ENCODE assay signal across 8 cellular contexts in the genomic region with DNA sequence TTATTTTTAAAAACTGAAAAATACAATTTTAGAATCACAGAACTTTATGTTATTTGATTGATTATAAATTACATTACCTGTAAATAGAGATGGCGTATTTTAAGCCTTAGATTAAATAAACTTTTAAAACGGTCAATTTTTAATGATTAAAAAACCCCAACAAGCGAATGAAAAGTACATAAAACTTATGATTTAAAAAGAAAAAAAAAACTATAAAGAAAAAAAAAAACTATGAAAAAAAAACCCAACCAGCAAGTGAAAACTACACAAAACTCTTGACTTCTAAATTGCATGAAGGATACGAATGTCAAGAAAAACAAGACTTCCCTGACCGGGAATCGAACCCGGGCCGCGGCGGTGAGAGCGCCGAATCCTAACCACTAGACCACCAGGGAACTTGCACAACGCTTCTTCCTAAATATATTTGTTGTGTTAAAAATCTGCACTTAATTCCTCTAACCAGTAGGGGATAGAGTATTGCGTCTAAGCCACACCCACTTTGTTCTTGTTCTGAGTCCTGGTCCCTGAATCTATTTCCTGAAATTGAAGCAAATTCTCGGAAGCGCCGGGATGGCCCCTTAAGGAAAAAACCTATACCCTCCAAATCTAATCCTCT. TPM values are rescaled to one million over a fixed set of nuclear protein-coding genes. Genes with fewer than 3 reads are reported as not detected.
DNase-seq lines count a peak whose midpoint lies in the region; ATAC-seq and TF ChIP-seq lines count a peak whose summit lies in the region.

No MANE protein-coding gene starts in this region.

- H3K27ac Mint-ChIP-seq in T-cell: no peak overlapping the region

- H3K9me3 Mint-ChIP-seq in T-cell: no peaks in the 10 kb centered on the region

- no peaks in the 10 kb centered on the region for H3K27me3 ChIP-seq in right atrium auricular region
- no peaks in the 10 kb centered on the region for H3K27me3 ChIP-seq in prostate gland (replicated peaks; ENCODE audit: insufficient read depth)

- intact Hi-C loops in prostate gland (cut with DNase I): loop anchor here (1.0 to 2.0 kb wide), 2 partner anchors 10 to 177 kb away; partner anchors contain the start of genes HINT3 and NCOA7

- H3K4me3 ChIP-seq in right atrium auricular region (peak overlapping the region; percentile 54 to 65), prostate gland (peak overlapping the region; percentile 42 to 43), urinary bladder (ENCODE audit: low read depth, low read length) (peak overlapping the region; percentile 52)

- DNase-seq in NCI-H1436 (lab: John Stamatoyannopoulos, UW) (peak; percentile 91), T-cell (peak; percentile 68 to 91 (median 83)), right atrium auricular region (ENCODE audit: low spot score) (peak; percentile 97), prostate gland (ENCODE audit: low spot score) (peak; percentile 86)

- POLR2A ChIA-PET in T-cell (lab: Charles Lee): interaction anchor here (0.7 to 2.6 kb wide), 4 partner anchors 10 to 1419 kb away, joined by 3 to 57 read pairs (median 16); partner anchors contain the start of genes NCOA7 (in 2 of the 2) and HINT3 (in 1 of the 2)

- peaks cover 15 to 25% (median 17%) of the 10 kb centered on the region in 3 donors for H3K4me1 Mint-ChIP-seq in T-cell

- ATAC-seq in HG02840 (IDR thresholded peaks at IDR 0.05; ENCODE audit: low FRiP score, unreplicated experiment): peak; percentile 91
- ATAC-seq in T-cell (replicated peaks in 1 of 4): peak; percentile 77 to 81 (median 78)

- H3K36me3 Mint-ChIP-seq in T-cell: no peaks in the 10 kb centered on the region

- H3K27ac ChIP-seq in angular gyrus (ENCODE audit: low read depth, low read length) (peak overlapping the region; percentile 82), right atrium auricular region (peak overlapping the region; percentile 93 to 97), prostate gland (peak overlapping the region; percentile 76 to 80), urinary bladder (ENCODE audit: low read depth) (peak overlapping the region; percentile 90)

- peak; percentile 34 for TF ChIP-seq POLR2A in prostate gland (IDR thresholded peaks at IDR 0.05)

- peaks cover 0 to 2% of the 10 kb centered on the region in 2 donors for H3K27me3 Mint-ChIP-seq in T-cell

- H3K9me3 ChIP-seq in right atrium auricular region (no peaks in the 10 kb centered on the region), prostate gland (no peaks in the 10 kb centered on the region)

- 13% methylated on average over 17 of the region's 17 CpGs for WGBS in prostate gland
- 13% methylated on average over 17 of the region's 17 CpGs for WGBS in urinary bladder

- TF ChIP-seq CTCF in GM12873 (IDR thresholded peaks at IDR 0.05; ENCODE audit: insufficient read depth, low read depth, low read length, missing control alignments) (peak; percentile 22), right atrium auricular region (IDR thresholded peaks at IDR 0.05) (no peak), prostate gland (IDR thresholded peaks at IDR 0.05) (peak; percentile 16 to 83 (median 48))

- CTCF ChIA-PET in T-cell (lab: Charles Lee): interaction anchor here (0.6 to 6.0 kb wide), 8 partner anchors 11 to 471 kb away, joined by 3 to 97 read pairs (median 4); partner anchors contain the start of genes NCOA7 (in 2 of the 2) and HINT3 (in 1 of the 2)

- H3K4me1 ChIP-seq in right atrium auricular region (peaks cover 0 to 8% of the 10 kb centered on the region in 2 donors), prostate gland (replicated peaks) (no peaks in the 10 kb centered on the region), urinary bladder (ENCODE audit: insufficient read depth) (no peaks in the 10 kb centered on the region)

- H3K4me3 Mint-ChIP-seq in T-cell: no peak overlapping the region

- no peaks in the 10 kb centered on the region for H3K36me3 ChIP-seq in right atrium auricular region
- H3K36me3 ChIP-seq in prostate gland: no peaks in the 10 kb centered on the region
- no peaks in the 10 kb centered on the region for H3K36me3 ChIP-seq in urinary bladder (ENCODE audit: insufficient read depth)

RNA-seq across cellular contexts. Expression of gene NCOA7, which starts 10.7 kb away (rescaled TPM):
- 10 to 100 TPM; 40.3 to 51.6 (median 46.4) TPM for total RNA-seq in T-cell
- total RNA-seq in right atrium auricular region: 10 to 100 TPM; 12.2 to 12.7 TPM
- total RNA-seq in prostate gland: 10 to 100 TPM; 15.5 to 15.6 TPM
- 38.0 TPM for total RNA-seq in urinary bladder
- polyA plus RNA-seq in urinary bladder: 29.4 TPM

RNA-seq across cellular contexts. Expression of gene HEY2, which starts 30.6 kb away (rescaled TPM):
- total RNA-seq in T-cell (under 1 TPM in 4 of 5 donors, not detected in 1; 0.16 to 0.32 (median 0.24) TPM), right atrium auricular region (1 to 10 TPM; 1.8 to 2.7 TPM), prostate gland (1 to 10 TPM; 1.0 to 5.3 TPM), urinary bladder (5.6 TPM)
- 3.0 TPM for polyA plus RNA-seq in urinary bladder

Comparison
In these comparisons a context has a peak if more than half of its experiments do, and no peak if none do; other contexts are left out.
1. Peak in every context shown above with its lines: DNase-seq, ATAC-seq, H3K4me3 ChIP-seq and H3K27ac ChIP-seq.
2. CTCF ChIP-seq: peak in GM12873 (single experiment) and prostate gland (4 of 4); none in right atrium auricular region (0 of 2).